15 cellular contexts compared by ENCODE assay signal in the genomic region with DNA sequence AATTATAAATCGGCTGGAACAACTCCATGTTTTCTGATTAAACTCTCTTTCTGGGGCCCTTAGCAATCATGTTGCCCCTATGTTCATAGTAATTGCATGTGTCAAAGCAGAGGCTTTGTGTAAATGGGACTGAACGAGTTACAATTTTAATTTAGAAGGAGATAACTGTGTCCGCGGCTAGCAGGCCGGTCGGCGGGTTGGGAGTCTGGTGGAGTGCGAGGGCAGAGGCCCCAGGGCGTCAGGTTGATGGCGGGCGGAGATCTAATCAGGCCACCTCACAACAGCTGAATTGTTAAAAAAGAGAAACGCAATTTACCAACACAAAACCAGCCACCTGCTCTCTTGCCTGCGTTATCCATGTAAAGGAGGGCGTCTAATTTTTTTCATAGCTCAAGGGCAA.
"Had no signal": no experiment of that assay in that cellular context is flagged by ENCODE, and none has a peak within 500 bp of the region (broad histone marks: within the 10 kb centered on the region; RNA-seq: fewer than 3 reads in every experiment).

No MANE protein-coding gene starts in this region.

- ATAC-seq: activated CD8-positive, alpha-beta T cell treated with anti-CD3 and anti-CD28 coated beads, Interleukin-2, amount 10 ng/mL, durations not matched to agents 7 days and 5 days; body of pancreas; left cardiac atrium; naive thymus-derived CD4-positive, alpha-beta T cell; right lobe of liver; stimulated activated memory B cell treated with anti-CD40 and anti-IgM and Interleukin-4, amounts not matched to agents 10 μg/mL and 1 μg/mL and 100 μg/mL, for 72 hours had no signal

- H3K27ac Mint-ChIP-seq: activated CD8-positive, alpha-beta T cell treated with anti-CD3 and anti-CD28 coated beads, Interleukin-2, amount 10 ng/mL, durations not matched to agents 7 days and 5 days; activated naive CD4-positive, alpha-beta T cell treated with anti-CD3 and anti-CD28 coated beads, Interleukin-2, amount 50 U/mL, for 24 hours; dendritic cell treated with granulocyte-macrophage colony-stimulating factor and Interleukin-4, amounts not matched to agents 40 ng/mL and 50 ng/mL, for 4 days; naive thymus-derived CD4-positive, alpha-beta T cell; stimulated activated memory B cell treated with anti-CD40 and anti-IgM and Interleukin-4, amounts not matched to agents 10 μg/mL and 1 μg/mL and 100 μg/mL, for 72 hours had no signal

- H3K4me3 Mint-ChIP-seq: activated CD8-positive, alpha-beta T cell treated with anti-CD3 and anti-CD28 coated beads, Interleukin-2, amount 10 ng/mL, durations not matched to agents 7 days and 5 days; activated naive CD4-positive, alpha-beta T cell treated with anti-CD3 and anti-CD28 coated beads, Interleukin-2, amount 50 U/mL, for 24 hours; central memory CD8-positive, alpha-beta T cell; dendritic cell treated with granulocyte-macrophage colony-stimulating factor and Interleukin-4, amounts not matched to agents 40 ng/mL and 50 ng/mL, for 4 days; naive thymus-derived CD4-positive, alpha-beta T cell; stimulated activated memory B cell treated with anti-CD40 and anti-IgM and Interleukin-4, amounts not matched to agents 10 μg/mL and 1 μg/mL and 100 μg/mL, for 72 hours had no signal

- H3K36me3 Mint-ChIP-seq: activated naive CD4-positive, alpha-beta T cell treated with anti-CD3 and anti-CD28 coated beads, Interleukin-2, amount 50 U/mL, for 24 hours; naive thymus-derived CD4-positive, alpha-beta T cell; stimulated activated memory B cell treated with anti-CD40 and anti-IgM and Interleukin-4, amounts not matched to agents 10 μg/mL and 1 μg/mL and 100 μg/mL, for 72 hours had no signal

- H3K4me1 Mint-ChIP-seq: activated naive CD4-positive, alpha-beta T cell treated with anti-CD3 and anti-CD28 coated beads, Interleukin-2, amount 50 U/mL, for 24 hours; central memory CD8-positive, alpha-beta T cell had no signal

- DNase-seq: activated CD8-positive, alpha-beta memory T cell treated with anti-CD3 and anti-CD28 coated beads, Interleukin-2, amount 50 U/mL, for 48 hours; activated CD8-positive, alpha-beta T cell treated with anti-CD3 and anti-CD28 coated beads, Interleukin-2, amount 10 ng/mL, durations not matched to agents 7 days and 5 days; amniotic stem cell; body of pancreas; hypothalamus; left cardiac atrium; right lobe of liver; spleen; stimulated activated CD4-positive, alpha-beta T cell treated with anti-CD3 and anti-CD28 coated beads, Interleukin-1b, Interleukin-23, amount 100 ng/mL, for 48 hours; tibial artery had no signal

- H3K9me3 Mint-ChIP-seq: activated naive CD4-positive, alpha-beta T cell treated with anti-CD3 and anti-CD28 coated beads, Interleukin-2, amount 50 U/mL, for 24 hours; central memory CD8-positive, alpha-beta T cell; dendritic cell treated with granulocyte-macrophage colony-stimulating factor and Interleukin-4, amounts not matched to agents 40 ng/mL and 50 ng/mL, for 4 days; stimulated activated memory B cell treated with anti-CD40 and anti-IgM and Interleukin-4, amounts not matched to agents 10 μg/mL and 1 μg/mL and 100 μg/mL, for 72 hours had no signal
